ENCODE assay signal across 38 cellular contexts in genomic region chr11:37320921-37321320, GRCh38.
DNase-seq lines count a peak whose midpoint lies in the region; ATAC-seq and TF ChIP-seq lines count a peak whose summit lies in the region.
"Had no signal": no experiment of that assay in that cellular context is flagged by ENCODE, and none has a peak within 500 bp of the region (broad histone marks: within the 10 kb centered on the region; RNA-seq: fewer than 3 reads in every experiment).

No MANE protein-coding gene starts in this region.

- POLR2A ChIA-PET in CD8-positive, alpha-beta memory T cell (lab: Charles Lee): no interaction called here

- no peak for ATAC-seq in GM18870 (IDR thresholded peaks at IDR 0.05; ENCODE audit: unreplicated experiment)
- ATAC-seq: activated naive CD4-positive, alpha-beta T cell treated with anti-CD3 and anti-CD28 coated beads, Interleukin-2, amount 50 U/mL, for 72 hours; heart right ventricle; K562; lower lobe of right lung; naive thymus-derived CD4-positive, alpha-beta T cell; Panc1; psoas muscle had no signal

- H3K4me1 ChIP-seq in CD8-positive, alpha-beta memory T cell (ENCODE audit: insufficient read depth, low read length): no peaks in the 10 kb centered on the region
- H3K4me1 ChIP-seq: BE2C, colonic mucosa, heart right ventricle, lower lobe of right lung, psoas muscle, sigmoid colon, SJCRH30, tibial nerve had no signal

- no peak overlapping the region for H3K27ac Mint-ChIP-seq in CD14-positive monocyte
- H3K27ac Mint-ChIP-seq in CD8-positive, alpha-beta memory T cell: no peak overlapping the region
- H3K27ac Mint-ChIP-seq: activated CD4-positive, alpha-beta T cell treated with anti-CD3 and anti-CD28 coated beads, Interleukin-2, amount 10 ng/mL, durations not matched to agents 24 days and 14 days; activated naive CD4-positive, alpha-beta T cell treated with anti-CD3 and anti-CD28 coated beads, Interleukin-2, amount 50 U/mL, for 72 hours; naive thymus-derived CD4-positive, alpha-beta T cell had no signal

- H3K27me3 Mint-ChIP-seq in CD14-positive monocyte (ENCODE audit: low read depth in 3 of 3): peaks cover 0 to 1% (median 0%) of the 10 kb centered on the region in 3 donors
- no peaks in the 10 kb centered on the region for H3K27me3 Mint-ChIP-seq in CD8-positive, alpha-beta memory T cell
- H3K27me3 Mint-ChIP-seq: activated CD4-positive, alpha-beta T cell treated with anti-CD3 and anti-CD28 coated beads, Interleukin-2, amount 10 ng/mL, durations not matched to agents 24 days and 14 days; naive thymus-derived CD4-positive, alpha-beta T cell had no signal

- H3K9me3 Mint-ChIP-seq in CD14-positive monocyte: peaks cover 0 to 3% (median 0%) of the 10 kb centered on the region in 7 donors
- peaks cover 4 to 36% (median 10%) of the 10 kb centered on the region in 5 donors for H3K9me3 Mint-ChIP-seq in CD8-positive, alpha-beta memory T cell
- H3K9me3 Mint-ChIP-seq: activated CD4-positive, alpha-beta T cell treated with anti-CD3 and anti-CD28 coated beads, Interleukin-2, amount 10 ng/mL, durations not matched to agents 24 days and 14 days had no signal

- in situ Hi-C loops in astrocyte of the spinal cord (cut with HindIII; ENCODE audit: low sequenced_read_pairs): no loop called here

- H3K36me3 ChIP-seq in kidney epithelial cell (ENCODE audit: control insufficient read depth, insufficient read depth, low read length): no peaks in the 10 kb centered on the region
- H3K36me3 ChIP-seq in CD8-positive, alpha-beta memory T cell (ENCODE audit: insufficient read depth, low read length): no peaks in the 10 kb centered on the region
- H3K36me3 ChIP-seq: BE2C, cardiac muscle cell, colonic mucosa, heart right ventricle, lower lobe of right lung, sigmoid colon, SJCRH30, tibial nerve, WERI-Rb-1 had no signal

- no peak overlapping the region for H3K27ac ChIP-seq in CD8-positive, alpha-beta memory T cell (ENCODE audit: low read depth, low read length)
- H3K27ac ChIP-seq: cardiac muscle cell, colonic mucosa, heart right ventricle, lower lobe of right lung, psoas muscle, sigmoid colon, SJCRH30, tibial nerve, WERI-Rb-1 had no signal

- H3K9me3 ChIP-seq in CD8-positive, alpha-beta memory T cell (ENCODE audit: low read length): no peaks in the 10 kb centered on the region
- H3K9me3 ChIP-seq: BE2C, colonic mucosa, heart right ventricle, lower lobe of right lung, psoas muscle, sigmoid colon, SJCRH30, tibial nerve had no signal

- no peak overlapping the region for H3K4me3 Mint-ChIP-seq in CD14-positive monocyte
- H3K4me3 Mint-ChIP-seq in CD8-positive, alpha-beta memory T cell: no peak overlapping the region
- H3K4me3 Mint-ChIP-seq: activated CD4-positive, alpha-beta T cell treated with anti-CD3 and anti-CD28 coated beads, Interleukin-2, amount 10 ng/mL, durations not matched to agents 24 days and 14 days; naive thymus-derived CD4-positive, alpha-beta T cell had no signal

- no peak for TF ChIP-seq CTCF in LNCaP clone FGC (IDR thresholded peaks at IDR 0.05; ENCODE audit: control insufficient read depth, extremely low read depth, insufficient read depth)
- TF ChIP-seq CTCF in astrocyte of the spinal cord (IDR thresholded peaks at IDR 0.05; ENCODE audit: low read depth, low read length): no peak
- no peak for TF ChIP-seq CTCF in kidney epithelial cell (IDR thresholded peaks at IDR 0.05; ENCODE audit: insufficient read depth, low read length, poor library complexity, severe bottlenecking)
- TF ChIP-seq CTCF in CD14-positive monocyte (IDR thresholded peaks at IDR 0.05): no peak

- H3K4me1 Mint-ChIP-seq in CD14-positive monocyte: no peaks in the 10 kb centered on the region
- H3K4me1 Mint-ChIP-seq in CD8-positive, alpha-beta memory T cell: no peaks in the 10 kb centered on the region
- H3K4me1 Mint-ChIP-seq: activated CD4-positive, alpha-beta T cell treated with anti-CD3 and anti-CD28 coated beads, Interleukin-2, amount 10 ng/mL, durations not matched to agents 24 days and 14 days; naive thymus-derived CD4-positive, alpha-beta T cell had no signal

- DNase-seq in DMS53 treated with DMSO at 0.1 percent for 48 hours (lab: John Stamatoyannopoulos, UW; ENCODE audit: unreplicated experiment) (peak; percentile 37), LNCaP clone FGC (ENCODE audit: low read depth) (peak; percentile 65), astrocyte of the spinal cord (ENCODE audit: low read depth, low spot score) (peak; percentile 24), kidney epithelial cell (ENCODE audit: low read depth) (peak; percentile 23), CD14-positive monocyte (ENCODE audit: low spot score) (no peak), NCI-H748 (lab: John Stamatoyannopoulos, UW; ENCODE audit: unreplicated experiment) (no peak)
- DNase-seq in CD8-positive, alpha-beta memory T cell: no peak
- DNase-seq: activated CD4-positive, alpha-beta T cell treated with anti-CD3 and anti-CD28 coated beads, Interleukin-2, amount 10 ng/mL, durations not matched to agents 24 days and 14 days; activated CD8-positive, alpha-beta memory T cell treated with anti-CD3 and anti-CD28 coated beads for 24 hours; activated T-cell treated with anti-CD3 and anti-CD28 coated beads for 4 hours; BE2C; colonic mucosa; DMS79; effector CD4-positive, alpha-beta T cell; erythroblast; foreskin melanocyte; GOT3; heart right ventricle; lower lobe of right lung; MM.1S; naive thymus-derived CD4-positive, alpha-beta T cell; NCI-H1417; NCI-H2081 treated with DMSO at 0.1 percent for 48 hours; NCI-H2227 treated with DMSO at 0.1 percent for 48 hours; NCI-H526; psoas muscle; sigmoid colon; SJCRH30; stimulated activated CD4-positive, alpha-beta T cell treated with anti-CD3 and anti-CD28 coated beads, Interleukin-4, amount 100 ng/mL, for 4 hours; SW 1271; T-helper 9 cell; WERI-Rb-1 had no signal

- H3K4me3 ChIP-seq in LNCaP clone FGC (ENCODE audit: low read depth, low read length) (no peak overlapping the region), astrocyte of the spinal cord (ENCODE audit: low read depth, low read length) (no peak overlapping the region), kidney epithelial cell (ENCODE audit: low read depth, low read length) (no peak overlapping the region)
- H3K4me3 ChIP-seq in CD8-positive, alpha-beta memory T cell (ENCODE audit: low read length): no peak overlapping the region
- H3K4me3 ChIP-seq: cardiac muscle cell, colonic mucosa, heart right ventricle, K562, lower lobe of right lung, psoas muscle, sigmoid colon, SJCRH30, tibial nerve had no signal

- CTCF ChIA-PET in CD8-positive, alpha-beta memory T cell (lab: Charles Lee): no interaction called here

- no peaks in the 10 kb centered on the region for H3K27me3 ChIP-seq in kidney epithelial cell (ENCODE audit: control insufficient read depth, insufficient read depth, low read length)
- H3K27me3 ChIP-seq in CD8-positive, alpha-beta memory T cell (ENCODE audit: insufficient read depth, low read length, poor library complexity, severe bottlenecking): no peaks in the 10 kb centered on the region
- H3K27me3 ChIP-seq: BE2C, cardiac muscle cell, colonic mucosa, heart right ventricle, sigmoid colon, SJCRH30, tibial nerve had no signal

- H3K36me3 Mint-ChIP-seq in CD14-positive monocyte: no peaks in the 10 kb centered on the region
- no peaks in the 10 kb centered on the region for H3K36me3 Mint-ChIP-seq in CD8-positive, alpha-beta memory T cell
- H3K36me3 Mint-ChIP-seq: naive thymus-derived CD4-positive, alpha-beta T cell had no signal

- intact Hi-C loops in CD14-positive monocyte (cut with micrococcal nuclease): no loop called here

Comparison
In these comparisons a context has a peak if more than half of its experiments do, and no peak if none do; other contexts are left out.
1. DNase-seq: peak in DMS53 treated with DMSO at 0.1 percent for 48 hours (single experiment), LNCaP clone FGC (single experiment), astrocyte of the spinal cord (single experiment) and kidney epithelial cell (single experiment); none in CD14-positive monocyte (single experiment), CD8-positive, alpha-beta memory T cell (0 of 5) and NCI-H748 (single experiment).